ENCODE assay signal across 8 cellular contexts in genomic region chr13:79482271-79482970, GRCh38. TPM values are rescaled to one million over a fixed set of nuclear protein-coding genes. Genes with fewer than 3 reads are reported as not detected.
A peak's percentile ranks its signal among the peaks of the same experiment; 100 is the strongest.
DNase-seq lines count a peak whose midpoint lies in the region; ATAC-seq, FAIRE-seq and TF ChIP-seq lines count a peak whose summit lies in the region.

No MANE protein-coding gene starts in this region.

- H2AK5ac ChIP-seq in H1 (ENCODE audit: low read depth, low read length) = no peak overlapping the region

- H3K18ac ChIP-seq in H1 (ENCODE audit: extremely low read depth, low read length) = no peak overlapping the region

- POLR2A ChIA-PET in OCI-LY7 (lab: Charles Lee) = interaction anchor here (0.7 to 2.0 kb wide), 6 partner anchors 11 to 1064 kb away, joined by 3 to 6 read pairs (median 4); no protein-coding TSS in a partner anchor
- POLR2A ChIA-PET in H1 (lab: Charles Lee; ENCODE audit: partially characterized antibody) = no interaction called here

- peaks cover 41% of the 10 kb centered on the region for H3K27me3 Mint-ChIP-seq in neural crest cell (ENCODE audit: low read depth)

- no peaks in the 10 kb centered on the region for H3K36me3 Mint-ChIP-seq in neural crest cell (ENCODE audit: low read depth)

- no peak for FAIRE-seq in H1 (lab: Jason Lieb, UNC)

- TF ChIP-seq RAD21 in H1 (IDR thresholded peaks at IDR 0.05 in 1 of 2, conservative IDR thresholded peaks at IDR 0.05 in 1 of 2; ENCODE audit: low read depth in 2 of 2, low read length in 2 of 2) = no peak

- intact Hi-C loops in OCI-LY7 (cut with micrococcal nuclease; ENCODE audit: unreplicated experiment) = no loop called here

- no peak overlapping the region for H3K4ac ChIP-seq in H1 (replicated peaks; ENCODE audit: insufficient read length, low read depth, low read length)

- H2AFZ ChIP-seq in OCI-LY7 (ENCODE audit: low read length) (no peak overlapping the region), H1 (ENCODE audit: low read length) (no peak overlapping the region)

- ATAC-seq in HG03045 (IDR thresholded peaks at IDR 0.05; ENCODE audit: unreplicated experiment) (no peak), GM21526 (IDR thresholded peaks at IDR 0.05; ENCODE audit: low FRiP score, unreplicated experiment) (no peak)

- TF ChIP-seq EP300 in H1 (IDR thresholded peaks at IDR 0.05; ENCODE audit: borderline replicate concordance in 1 of 2, low read depth in 2 of 2, low read length in 2 of 2) = no peak

- no peak overlapping the region for H4K91ac ChIP-seq in H1 (replicated peaks; ENCODE audit: insufficient read length, low read length)

- no peak overlapping the region for H3K4me3 ChIP-seq in OCI-LY7 (ENCODE audit: low read depth, low read length, poor library complexity, severe bottlenecking)
- H3K4me3 ChIP-seq in H1 (ENCODE audit: extremely low read depth in 1 of 4, insufficient read depth in 2 of 4, low read depth in 3 of 4, low read length in 4 of 4) = peak overlapping the region in 2 of 4 experiments; percentile 86; a peak in 7 of 8 replicates

- H3K27me3 ChIP-seq in H1 (replicated peaks in 1 of 4; ENCODE audit: control insufficient read depth in 3 of 4, extremely low read depth in 1 of 4, insufficient read depth in 3 of 4, low read length in 3 of 4) = no peaks in the 10 kb centered on the region; a peak in 1 of 7 replicates

- H4K20me1 ChIP-seq in OCI-LY7 (ENCODE audit: insufficient read depth, low read length) (no peaks in the 10 kb centered on the region), H1 (replicated peaks in 1 of 2; ENCODE audit: control insufficient read depth in 1 of 2, insufficient read depth in 2 of 2, low read length in 2 of 2) (peaks cover 0 to 3% of the 10 kb centered on the region in 2 experiments)

- no peak overlapping the region for H3K9ac ChIP-seq in H1 (replicated peaks in 1 of 4; ENCODE audit: extremely low read depth in 1 of 4, low read depth in 3 of 4, low read length in 3 of 4)

- no peaks in the 10 kb centered on the region for H3K9me3 Mint-ChIP-seq in neural crest cell

- CTCF ChIA-PET in OCI-LY7 (lab: Charles Lee; ENCODE audit: unreplicated experiment) (no interaction called here), H1 (lab: Charles Lee; ENCODE audit: partially characterized antibody) (interaction anchor here (1.2 to 2.1 kb wide), 2 partner anchors 15 to 58 kb away, joined by 6 to 9 read pairs; no protein-coding TSS in a partner anchor)

- no peak overlapping the region for H4K8ac ChIP-seq in H1 (ENCODE audit: extremely low read depth, insufficient read depth, low read length)

- H3K79me1 ChIP-seq in H1 (ENCODE audit: low read depth, low read length) = no peaks in the 10 kb centered on the region

- no peak overlapping the region for H3K14ac ChIP-seq in H1 (ENCODE audit: insufficient read length)

- DNase-seq in EH (ENCODE audit: low read depth) = peak; percentile 49
- no peak for DNase-seq in OCI-LY7 (ENCODE audit: low spot score)
- no peak for DNase-seq in H1 (ENCODE audit: low read depth in 1 of 2, low spot score in 2 of 2)
- no peak for DNase-seq in neural crest cell (ENCODE audit: low read depth, low spot score)
- DNase-seq in stimulated activated CD4-positive, alpha-beta T cell treated with anti-CD3 and anti-CD28 coated beads, Interleukin-2, amount 100 ng/mL, for 48 hours = no peak
- DNase-seq in effector CD8-positive, alpha-beta T cell (lab: John Stamatoyannopoulos, UW) = no peak

- H2BK120ac ChIP-seq in H1 (replicated peaks; ENCODE audit: low read depth, low read length) = no peak overlapping the region

- peaks cover 4% of the 10 kb centered on the region; the same call in 1 of the 2 replicates for H3K23me2 ChIP-seq in H1 (ENCODE audit: low read depth, low read length)

- H3K9me2 ChIP-seq in OCI-LY7 (ENCODE audit: insufficient read depth, low read length) = no peaks in the 10 kb centered on the region

- TF ChIP-seq POLR2A in H1 (IDR thresholded peaks at IDR 0.05; ENCODE audit: control extremely low read depth in 1 of 2, low read depth in 2 of 2, low read length in 2 of 2) = no peak

- H3K79me2 ChIP-seq in OCI-LY7 (ENCODE audit: insufficient read depth, low read depth, low read length) (no peaks in the 10 kb centered on the region), H1 (ENCODE audit: control insufficient read depth in 1 of 2, insufficient read depth in 2 of 2, low read length in 2 of 2) (peaks cover 0 to 54% of the 10 kb centered on the region in 2 experiments; a peak in 3 of 4 replicates)

- H2BK12ac ChIP-seq in H1 (ENCODE audit: low read depth, low read length) = no peak overlapping the region

- no peak overlapping the region for H3K27ac Mint-ChIP-seq in neural crest cell (ENCODE audit: unreplicated experiment)

- no peak overlapping the region for H3K27ac ChIP-seq in OCI-LY7 (ENCODE audit: low read depth, low read length, poor library complexity, severe bottlenecking)
- H3K27ac ChIP-seq in H1 (ENCODE audit: low read depth, low read length) = no peak overlapping the region

- no peak overlapping the region for H3K56ac ChIP-seq in H1 (replicated peaks; ENCODE audit: insufficient read length, low read depth, low read length)

- no peak overlapping the region for H2BK5ac ChIP-seq in H1 (ENCODE audit: low read depth, low read length)

- no peak overlapping the region for H2BK15ac ChIP-seq in H1 (ENCODE audit: low read length)

- peaks cover 9% of the 10 kb centered on the region for H3K4me1 ChIP-seq in OCI-LY7 (ENCODE audit: insufficient read depth, low read length, poor library complexity, severe bottlenecking)
- peaks cover 0 to 3% (median 1%) of the 10 kb centered on the region in 4 experiments; a peak in 2 of 7 replicates for H3K4me1 ChIP-seq in H1 (replicated peaks in 1 of 4; ENCODE audit: control insufficient read depth in 3 of 4, insufficient read depth in 4 of 4, low read length in 3 of 4)

- H3K9me3 ChIP-seq in OCI-LY7 (ENCODE audit: low read length) = no peaks in the 10 kb centered on the region
- no peaks in the 10 kb centered on the region for H3K9me3 ChIP-seq in H1 (ENCODE audit: insufficient read depth in 2 of 2, low read depth in 1 of 2, low read length in 1 of 2)

- TSS peak; percentile 72 for BruUV-seq in OCI-LY7 (replicated peaks; lab: Mats Ljungman, UMichigan)

- H3K4me3 Mint-ChIP-seq in neural crest cell = peak overlapping the region; percentile 93

- H3K36me3 ChIP-seq in OCI-LY7 (ENCODE audit: insufficient read depth, low read length) = no peaks in the 10 kb centered on the region
- H3K36me3 ChIP-seq in H1 (ENCODE audit: control insufficient read depth in 2 of 4, insufficient read depth in 4 of 4, low read length in 3 of 4) = no peaks in the 10 kb centered on the region

- H4K5ac ChIP-seq in H1 (ENCODE audit: insufficient read length, low read depth, low read length) = no peak overlapping the region

- H3K23ac ChIP-seq in H1 (ENCODE audit: insufficient read length) = no peak overlapping the region

- WGBS in H1 (ENCODE audit: extremely low coverage in 1 of 2, insufficient coverage in 1 of 2, insufficient read length in 1 of 2, insufficient replicate concordance in 2 of 2, low coverage in 1 of 2, low lambda C conversion rate in 2 of 2, missing lambda C conversion rate in 1 of 2), 2 experiments = 65% methylated on average over 3 of the region's 3 CpGs; no CpG with 5 or more reads in 1 of the 2 experiments

- H3K4me2 ChIP-seq in OCI-LY7 (ENCODE audit: low read length) (peak overlapping the region; percentile 93), H1 (ENCODE audit: insufficient read depth in 1 of 2, low read depth in 2 of 2, low read length in 2 of 2) (peak overlapping the region; percentile 87 to 90; a peak in 3 of 4 replicates)

- no peak for TF ChIP-seq CTCF in OCI-LY7 (conservative IDR thresholded peaks at IDR 0.05; ENCODE audit: low read length)
- TF ChIP-seq CTCF in H1 (IDR thresholded peaks at IDR 0.05; ENCODE audit: control extremely low read depth in 1 of 3, insufficient read depth in 1 of 3, low read depth in 1 of 3, low read length in 3 of 3) = no peak
- no peak for TF ChIP-seq CTCF in neural crest cell (conservative IDR thresholded peaks at IDR 0.05)

- peaks cover 22% of the 10 kb centered on the region for H3K4me1 Mint-ChIP-seq in neural crest cell

- no peak overlapping the region for H2BK20ac ChIP-seq in H1 (ENCODE audit: low read length)

TF ChIP-seq in H1, 55 proteins besides CTCF, POLR2A, EP300 and RAD21:
- TF ChIP-seq BCL11A (IDR thresholded peaks at IDR 0.05; ENCODE audit: low read depth in 2 of 2, low read length in 2 of 2) = no peak
- TF ChIP-seq BRCA1 (IDR thresholded peaks at IDR 0.05; ENCODE audit: low read depth, low read length) = no peak
- no peak for TF ChIP-seq TEAD4 (IDR thresholded peaks at IDR 0.05; ENCODE audit: low read depth, low read length)
- no peak for TF ChIP-seq NANOG (IDR thresholded peaks at IDR 0.05; ENCODE audit: insufficient read depth, low read depth, low read length, poor library complexity, severe bottlenecking)
- TF ChIP-seq ZNF274 (IDR thresholded peaks at IDR 0.05; ENCODE audit: borderline replicate concordance, extremely low read depth, low read length) = no peak

RNA-seq across cellular contexts. Expression of gene NDFIP2, which starts 1.5 kb away (rescaled TPM):
- total RNA-seq in OCI-LY7 (2014; rRNA removed; shearing (Covaris generic)) = 0.18 and 0.54 TPM in 2 replicates
- total RNA-seq in OCI-LY7 (2022) = 4.0 and 4.8 TPM in 2 replicates
- total RNA-seq in H1 (2021; fragmentation: NEBNext Ultra II Directional; extraction: Animal tissue kit (Norgen Biotek cat#: 25700)) = 30.4 and 32.9 TPM in 2 replicates
- polyA plus RNA-seq in H1 (2011; rRNA removed) = 8.3 and 11.1 TPM in 2 replicates
- polyA plus RNA-seq in H1 (2011; cell fraction: cytosol; rRNA removed) = 9.7 TPM
- 15.7 TPM for polyA plus RNA-seq in H1 (2011; cell fraction: nucleus; rRNA removed)
- polyA plus RNA-seq in H1 (2012, experiment 1 of 2) = 14.1 to 19.8 TPM (median 17.1 TPM) in 4 replicates
- polyA plus RNA-seq in H1 (2012, experiment 2 of 2) = 2.1 TPM
- 26.8 TPM for polyA plus RNA-seq in H1 (2013, experiment 1 of 2)
- 29.9 TPM for polyA plus RNA-seq in H1 (2013, experiment 2 of 2)
- polyA minus RNA-seq in H1 (2011; rRNA and poly(A)+ RNA removed) = 18.4 and 29.1 TPM in 2 replicates
- polyA minus RNA-seq in H1 (2011; cell fraction: cytosol; rRNA and poly(A)+ RNA removed) = 18.4 TPM
- 20.5 TPM for polyA minus RNA-seq in H1 (2011; cell fraction: nucleus; rRNA and poly(A)+ RNA removed)
- 21.2 and 22.7 TPM in 2 replicates for total RNA-seq in neural crest cell
